Comparison of ENCODE assay signal across 13 cellular contexts in genomic region chr7:101435461-101436225, GRCh38.
"Had no signal": no experiment of that assay in that cellular context is flagged by ENCODE, and none has a peak within 500 bp of the region (broad histone marks: within the 10 kb centered on the region; RNA-seq: fewer than 3 reads in every experiment).

No MANE protein-coding gene starts in this region.

- H3K4me3 Mint-ChIP-seq: activated naive CD4-positive, alpha-beta T cell treated with anti-CD3 and anti-CD28 coated beads for 36 hours; activated T-helper 17 cell treated with anti-CD3 and anti-CD28 coated beads, Interleukin-2, amount 50 U/mL, for 72 hours; stimulated activated memory B cell treated with anti-CD40 and anti-IgM and Interleukin-4, amounts not matched to agents 10 μg/mL and 1 μg/mL and 100 μg/mL, for 72 hours had no signal

- H3K36me3 ChIP-seq: ascending aorta, breast epithelium, gastroesophageal sphincter, thyroid gland, vagina had no signal

- ATAC-seq: activated CD4-positive, CD25-positive, alpha-beta regulatory T cell treated with anti-CD3 and anti-CD28 coated beads, Interleukin-2, amount 50 U/mL, for 24 hours; activated T-helper 17 cell treated with anti-CD3 and anti-CD28 coated beads, Interleukin-2, amount 50 U/mL, for 72 hours; gastroesophageal sphincter; stimulated activated memory B cell treated with anti-CD40 and anti-IgM and Interleukin-4, amounts not matched to agents 10 μg/mL and 1 μg/mL and 100 μg/mL, for 72 hours had no signal

- H3K27ac Mint-ChIP-seq: activated naive CD4-positive, alpha-beta T cell treated with anti-CD3 and anti-CD28 coated beads for 36 hours; activated T-helper 17 cell treated with anti-CD3 and anti-CD28 coated beads, Interleukin-2, amount 50 U/mL, for 72 hours; stimulated activated memory B cell treated with anti-CD40 and anti-IgM and Interleukin-4, amounts not matched to agents 10 μg/mL and 1 μg/mL and 100 μg/mL, for 72 hours had no signal

- DNase-seq: activated naive CD4-positive, alpha-beta T cell treated with anti-CD3 and anti-CD28 coated beads for 36 hours; dermis blood vessel endothelial cell; erythroblast; retina; stimulated activated CD4-positive, alpha-beta T cell treated with anti-CD3 and anti-CD28 coated beads, Interleukin-2, amount 100 ng/mL, for 48 hours had no signal

- H3K27ac ChIP-seq: ascending aorta, breast epithelium, gastroesophageal sphincter, thyroid gland, vagina had no signal

- H3K4me1 Mint-ChIP-seq: activated T-helper 17 cell treated with anti-CD3 and anti-CD28 coated beads, Interleukin-2, amount 50 U/mL, for 72 hours; stimulated activated memory B cell treated with anti-CD40 and anti-IgM and Interleukin-4, amounts not matched to agents 10 μg/mL and 1 μg/mL and 100 μg/mL, for 72 hours had no signal

- H3K4me1 ChIP-seq: ascending aorta, breast epithelium, gastroesophageal sphincter, vagina had no signal

- H3K36me3 Mint-ChIP-seq: stimulated activated memory B cell treated with anti-CD40 and anti-IgM and Interleukin-4, amounts not matched to agents 10 μg/mL and 1 μg/mL and 100 μg/mL, for 72 hours had no signal

- H3K27me3 ChIP-seq: ascending aorta, thyroid gland, vagina had no signal

- H3K4me3 ChIP-seq: ascending aorta, breast epithelium, gastroesophageal sphincter, thyroid gland, vagina had no signal

- H3K9me3 ChIP-seq: ascending aorta, breast epithelium, gastroesophageal sphincter, thyroid gland, vagina had no signal

- H3K9me3 Mint-ChIP-seq: activated naive CD4-positive, alpha-beta T cell treated with anti-CD3 and anti-CD28 coated beads for 36 hours; activated T-helper 17 cell treated with anti-CD3 and anti-CD28 coated beads, Interleukin-2, amount 50 U/mL, for 72 hours; stimulated activated memory B cell treated with anti-CD40 and anti-IgM and Interleukin-4, amounts not matched to agents 10 μg/mL and 1 μg/mL and 100 μg/mL, for 72 hours had no signal
